ENCODE assay signal across 10 cellular contexts in genomic region chr2:180312542-180312941, GRCh38.
"Had no signal": no experiment of that assay in that cellular context is flagged by ENCODE, and none has a peak within 500 bp of the region (broad histone marks: within the 10 kb centered on the region; RNA-seq: fewer than 3 reads in every experiment).

No MANE protein-coding gene starts in this region.

- H3K4me1 ChIP-seq: HAP-1 had no signal

- H3K4me3 Mint-ChIP-seq: GM23338, H9, HFFc6 had no signal

- H3K9ac ChIP-seq: GM23248 had no signal

- DNase-seq: GM23248, GOT3, H7, H9, HCEC 1CT, HFFc6 had no signal

- H3K36me3 ChIP-seq: HAP-1 had no signal

- FAIRE-seq: H1, H54 had no signal

- H3K27ac ChIP-seq: GM23248 had no signal

- H3K9me3 ChIP-seq: HAP-1 had no signal

- H3K27ac Mint-ChIP-seq: GM23338, H9, HFFc6 had no signal

- H2AFZ ChIP-seq: GM23248, GM23338 had no signal

- H3K4me3 ChIP-seq: GM23248, GM23338, HAP-1 had no signal

- ATAC-seq: GM23338 had no signal

- H3K4me2 ChIP-seq: GM23338 had no signal

- H3K9me3 Mint-ChIP-seq: HFFc6 had no signal
